ENCODE assay signal across 23 cellular contexts in the genomic region with DNA sequence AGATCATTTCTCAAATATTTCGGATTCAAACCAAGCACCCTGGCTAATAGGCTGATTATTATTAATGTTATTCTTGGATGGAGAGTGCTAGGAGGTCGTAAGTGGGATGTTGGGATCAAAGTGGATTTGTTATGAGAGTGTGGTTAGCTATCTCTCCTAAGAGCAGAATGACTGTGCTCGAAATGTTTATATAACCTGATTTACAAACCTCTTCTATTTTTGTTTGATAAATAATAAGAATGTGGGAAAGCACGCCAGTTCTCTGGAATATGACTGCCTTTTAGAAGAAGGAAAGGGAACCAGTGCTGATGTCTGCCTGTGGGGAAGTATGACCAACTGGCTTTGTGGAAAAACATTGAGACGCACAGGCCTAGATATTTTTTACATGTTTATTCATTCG.
DNase-seq lines count a peak whose midpoint lies in the region; ATAC-seq and TF ChIP-seq lines count a peak whose summit lies in the region.
"Had no signal": no experiment of that assay in that cellular context is flagged by ENCODE, and none has a peak within 500 bp of the region (broad histone marks: within the 10 kb centered on the region; RNA-seq: fewer than 3 reads in every experiment).

No MANE protein-coding gene starts in this region.

- H3K4me3 Mint-ChIP-seq in chondrocyte (ENCODE audit: unreplicated experiment) = no peak overlapping the region
- H3K4me3 Mint-ChIP-seq: activated CD4-positive, alpha-beta memory T cell treated with anti-CD3 and anti-CD28 coated beads for 36 hours; CD8-positive, alpha-beta T cell; GM23338; natural killer cell treated with Interleukin-12 subunit alpha and Interleukin-12 subunit beta and Interleukin-15 and Interleukin-18, amount 100 ng/mL, for 72 hours had no signal

- peak overlapping the region; percentile 85 for H3K27ac Mint-ChIP-seq in chondrocyte (ENCODE audit: unreplicated experiment)
- H3K27ac Mint-ChIP-seq: activated CD4-positive, alpha-beta memory T cell treated with anti-CD3 and anti-CD28 coated beads for 36 hours; activated T-helper 2 cell treated with anti-CD3 and anti-CD28 coated beads, Interferon-gamma antibody, Interleukin-2, Interleukin-4, amounts not matched to agents 10 μg/mL and 5 μg/mL and 100 μg/mL, durations not matched to agents 14 hours and 24 hours and 36 hours; CD8-positive, alpha-beta T cell; GM23338; natural killer cell treated with Interleukin-12 subunit alpha and Interleukin-12 subunit beta and Interleukin-15 and Interleukin-18, amount 100 ng/mL, for 72 hours had no signal

- peaks cover 59% of the 10 kb centered on the region for H3K4me1 Mint-ChIP-seq in chondrocyte (ENCODE audit: low read depth)

- intact Hi-C loops in left cardiac atrium (cut with DNase I) = no loop called here
- intact Hi-C loops in Right ventricle myocardium inferior (cut with DNase I) = no loop called here

- DNase-seq in left cardiac atrium (no peak), Right ventricle myocardium inferior (ENCODE audit: missing footprints) (no peak), chondrocyte (ENCODE audit: low spot score) (no peak), left kidney (ENCODE audit: low read depth, low spot score) (peak; percentile 15), UCSD-AML1 (lab: John Stamatoyannopoulos, UW; ENCODE audit: unreplicated experiment) (no peak), epidermal melanocyte (ENCODE audit: insufficient read length, low spot score) (no peak)
- DNase-seq: activated CD4-positive, alpha-beta memory T cell treated with anti-CD3 and anti-CD28 coated beads for 36 hours; CD8-positive, alpha-beta T cell; GDM1; heart left ventricle; left lung; NCI-H1417 treated with DMSO at 0.1 percent for 48 hours; NCI-H2107; NCI-H510A; NK-92 treated with Interleukin-12 subunit alpha and Interleukin-12 subunit beta, amount 100 ng/mL, for 24 hours; SJCRH30; transverse colon had no signal

- no peaks in the 10 kb centered on the region for H3K36me3 Mint-ChIP-seq in chondrocyte (ENCODE audit: low read depth)
- H3K36me3 Mint-ChIP-seq: activated CD4-positive, alpha-beta memory T cell treated with anti-CD3 and anti-CD28 coated beads for 36 hours; CD8-positive, alpha-beta T cell; natural killer cell treated with Interleukin-12 subunit alpha and Interleukin-12 subunit beta and Interleukin-15 and Interleukin-18, amount 100 ng/mL, for 72 hours had no signal

- peak; percentile 51 to 83 for ATAC-seq in left cardiac atrium
- ATAC-seq in Right ventricle myocardium inferior = no peak
- ATAC-seq in GM19395 (IDR thresholded peaks at IDR 0.05; ENCODE audit: unreplicated experiment) = no peak
- ATAC-seq in HG02610 (IDR thresholded peaks at IDR 0.05; ENCODE audit: unreplicated experiment) = no peak
- ATAC-seq: activated CD4-positive, CD25-positive, alpha-beta regulatory T cell treated with anti-CD3 and anti-CD28 coated beads, Interleukin-2, amount 50 U/mL, for 24 hours; CD8-positive, alpha-beta T cell; GM23338; left lung; natural killer cell treated with Interleukin-12 subunit alpha and Interleukin-12 subunit beta and Interleukin-15 and Interleukin-18, amount 100 ng/mL, for 72 hours had no signal

- H3K27me3 Mint-ChIP-seq in chondrocyte (ENCODE audit: low read depth) = no peaks in the 10 kb centered on the region
- H3K27me3 Mint-ChIP-seq: activated CD4-positive, alpha-beta memory T cell treated with anti-CD3 and anti-CD28 coated beads for 36 hours had no signal

- no peaks in the 10 kb centered on the region for H3K9me3 Mint-ChIP-seq in chondrocyte (ENCODE audit: low read depth)
- H3K9me3 Mint-ChIP-seq: activated CD4-positive, alpha-beta memory T cell treated with anti-CD3 and anti-CD28 coated beads for 36 hours; activated T-helper 2 cell treated with anti-CD3 and anti-CD28 coated beads, Interferon-gamma antibody, Interleukin-2, Interleukin-4, amounts not matched to agents 10 μg/mL and 5 μg/mL and 100 μg/mL, durations not matched to agents 14 hours and 24 hours and 36 hours; CD8-positive, alpha-beta T cell; GM23338 had no signal

- no peak for TF ChIP-seq CTCF in chondrocyte (IDR thresholded peaks at IDR 0.05)

Comparison
In these comparisons a context has a peak if more than half of its experiments do, and no peak if none do; other contexts are left out.
1. ATAC-seq: peak in left cardiac atrium (2 of 2); none in Right ventricle myocardium inferior (single experiment), GM19395 (single experiment) and HG02610 (single experiment).